ENCODE assay signal across 15 cellular contexts in the genomic region with DNA sequence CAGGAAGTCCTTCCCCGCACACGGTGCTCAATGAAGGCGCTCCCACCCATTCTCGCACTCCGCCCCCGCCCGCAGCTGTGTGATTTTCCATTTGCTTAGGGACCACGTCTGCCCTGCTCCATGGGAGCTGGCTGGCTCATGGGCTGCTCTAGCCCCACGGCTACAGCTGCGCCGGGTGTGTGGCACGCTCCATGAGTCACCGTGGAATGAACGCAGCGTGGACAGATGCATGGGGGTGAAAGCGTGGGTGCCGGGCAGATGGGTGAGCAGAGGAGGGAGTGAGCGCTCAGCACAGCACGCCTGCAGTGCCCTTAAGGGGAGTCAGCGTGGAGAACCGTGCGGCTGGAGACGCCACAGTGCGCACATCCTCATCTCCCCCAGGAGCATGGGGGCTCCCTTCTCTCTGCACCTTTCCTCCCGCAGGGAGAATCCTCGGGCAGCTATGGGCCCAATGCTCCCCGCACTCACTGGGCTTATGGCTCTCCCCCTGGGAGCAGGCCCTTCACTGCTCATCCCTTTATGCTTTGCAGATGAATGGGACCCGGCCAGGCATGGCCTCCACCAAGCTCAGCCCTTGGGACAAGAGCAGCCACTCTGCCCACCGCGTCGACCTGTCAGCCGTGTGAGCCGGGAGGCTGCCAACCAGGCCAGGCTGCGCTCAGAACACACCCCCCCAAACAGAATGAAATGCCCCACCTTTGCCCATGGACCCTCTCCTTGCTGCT.
"Had no signal": no experiment of that assay in that cellular context is flagged by ENCODE, and none has a peak within 500 bp of the region (broad histone marks: within the 10 kb centered on the region; RNA-seq: fewer than 3 reads in every experiment).

No MANE protein-coding gene starts in this region.

- DNase-seq: activated CD4-positive, alpha-beta T cell treated with anti-CD3 and anti-CD28 coated beads, Interleukin-2, amount 10 ng/mL, durations not matched to agents 24 days and 14 days; activated CD4-positive, CD25-positive, alpha-beta regulatory T cell; activated naive CD4-positive, alpha-beta T cell treated with anti-CD3 and anti-CD28 coated beads for 36 hours; activated naive CD8-positive, alpha-beta T cell treated with anti-CD3 and anti-CD28 coated beads, Interleukin-2, amount 50 U/mL, for 24 hours; cerebellar nuclear complex; cortex of kidney; effector CD8-positive, alpha-beta T cell; kidney glomerular epithelial cell; left ventricle myocardium superior; mesendoderm; psoas muscle; small intestine; stimulated activated CD4-positive, alpha-beta T cell treated with anti-CD3 and anti-CD28 coated beads, Interleukin-4, amount 100 ng/mL, for 1 hour; stomach; T1000 had no signal
